Comparison of ENCODE assay signal across 8 cellular contexts in genomic region chr19:47240996-47241918, GRCh38. TPM values are rescaled to one million over a fixed set of nuclear protein-coding genes. Genes with fewer than 3 reads are reported as not detected.
DNase-seq lines count a peak whose midpoint lies in the region; ATAC-seq and TF ChIP-seq lines count a peak whose summit lies in the region.

No MANE protein-coding gene starts in this region.

- no peaks in the 10 kb centered on the region for H3K9me3 Mint-ChIP-seq in activated CD4-positive, alpha-beta T cell treated with anti-CD3 and anti-CD28 coated beads, Interleukin-2, amount 10 ng/mL, durations not matched to agents 7 days and 5 days

- POLR2A ChIA-PET in activated CD4-positive, alpha-beta T cell treated with anti-CD3 and anti-CD28 coated beads, Interleukin-2, amount 10 ng/mL, durations not matched to agents 7 days and 5 days (lab: Charles Lee), result no interaction called here

- H3K9me3 ChIP-seq in lung (ENCODE audit: control insufficient read depth in 2 of 2, insufficient read depth in 1 of 2, low read length in 1 of 2), result no peaks in the 10 kb centered on the region

- H3K36me3 Mint-ChIP-seq in activated CD4-positive, alpha-beta T cell treated with anti-CD3 and anti-CD28 coated beads, Interleukin-2, amount 10 ng/mL, durations not matched to agents 7 days and 5 days (ENCODE audit: low read depth), result no peaks in the 10 kb centered on the region

- 7 to 9% methylated on average over 21 to 27 of the region's 27 CpGs for WGBS in lung, 2 donors

- TF ChIP-seq CTCF in GM10266 (IDR thresholded peaks at IDR 0.05; ENCODE audit: control insufficient read depth, insufficient read depth, low read depth, missing control alignments) (no peak), lung (IDR thresholded peaks at IDR 0.05; ENCODE audit: control extremely low read depth, extremely low read depth) (no peak)

- no peak overlapping the region for H3K27ac ChIP-seq in lung (ENCODE audit: low read depth in 1 of 2, low read length in 1 of 2)

- peaks cover 28% of the 10 kb centered on the region for H3K4me1 Mint-ChIP-seq in activated CD4-positive, alpha-beta T cell treated with anti-CD3 and anti-CD28 coated beads, Interleukin-2, amount 10 ng/mL, durations not matched to agents 7 days and 5 days

- peaks cover 5% of the 10 kb centered on the region for H3K27me3 Mint-ChIP-seq in activated CD4-positive, alpha-beta T cell treated with anti-CD3 and anti-CD28 coated beads, Interleukin-2, amount 10 ng/mL, durations not matched to agents 7 days and 5 days

- H3K27me3 ChIP-seq in lung (ENCODE audit: control insufficient read depth, insufficient read depth), result no peaks in the 10 kb centered on the region

- CTCF ChIA-PET in activated CD4-positive, alpha-beta T cell treated with anti-CD3 and anti-CD28 coated beads, Interleukin-2, amount 10 ng/mL, durations not matched to agents 7 days and 5 days (lab: Charles Lee), result interaction anchor here (0.6 to 0.7 kb wide), 2 partner anchors 27 to 1537 kb away, joined by 3 to 6 read pairs; no protein-coding TSS in a partner anchor

- H3K4me3 ChIP-seq in lung, result no peak overlapping the region

- H3K4me1 ChIP-seq in lung (ENCODE audit: control insufficient read depth in 2 of 2, insufficient read depth in 2 of 2, low read length in 2 of 2), result peaks cover 0 to 11% of the 10 kb centered on the region in 2 donors

- DNase-seq in GM10266 (ENCODE audit: extremely low spot score) (peak; percentile 90), NCI-H2107 treated with DMSO at 0.1 percent for 48 hours (lab: John Stamatoyannopoulos, UW; ENCODE audit: unreplicated experiment) (peak; percentile 46), cerebellum (ENCODE audit: low spot score) (peak; percentile 92), lung (ENCODE audit: low spot score) (peak; percentile 75), cortex of kidney (lab: John Stamatoyannopoulos, UW) (no peak)
- peak; percentile 89 for DNase-seq in activated CD4-positive, alpha-beta T cell treated with anti-CD3 and anti-CD28 coated beads, Interleukin-2, amount 10 ng/mL, durations not matched to agents 7 days and 5 days
- DNase-seq in stimulated activated CD8-positive, alpha-beta memory T cell treated with anti-CD3 and anti-CD28 coated beads, Interleukin-4, amount 100 ng/mL, for 24 hours (ENCODE audit: low read depth), result peak; percentile 74

- H3K27ac Mint-ChIP-seq in activated CD4-positive, alpha-beta T cell treated with anti-CD3 and anti-CD28 coated beads, Interleukin-2, amount 10 ng/mL, durations not matched to agents 7 days and 5 days, result no peak overlapping the region

- no peaks in the 10 kb centered on the region for H3K36me3 ChIP-seq in lung (ENCODE audit: control insufficient read depth in 2 of 2, insufficient read depth in 2 of 2, low read length in 2 of 2)

- ATAC-seq in lung (ENCODE audit: insufficient read depth, low FRiP score) (peak; percentile 63), HG02884 (IDR thresholded peaks at IDR 0.05; ENCODE audit: unreplicated experiment) (no peak)

- H3K4me3 Mint-ChIP-seq in activated CD4-positive, alpha-beta T cell treated with anti-CD3 and anti-CD28 coated beads, Interleukin-2, amount 10 ng/mL, durations not matched to agents 7 days and 5 days, result no peak overlapping the region

RNA-seq across cellular contexts. Expression of gene BBC3, which starts 10.3 kb away (rescaled TPM):
- 10 to 100 TPM; 12.8 to 19.0 TPM for total RNA-seq in activated CD4-positive, alpha-beta T cell treated with anti-CD3 and anti-CD28 coated beads, Interleukin-2, amount 10 ng/mL, durations not matched to agents 7 days and 5 days
- total RNA-seq in cerebellum, result 2.2 TPM
- 10 to 100 TPM in 1 of 2 donors, 1 to 10 TPM in 1; 4.1 to 10.8 TPM for total RNA-seq in lung
- 10 to 100 TPM; 18.8 to 22.0 TPM for polyA plus RNA-seq in lung

RNA-seq across cellular contexts. Expression of gene CCDC9, which starts 15.1 kb away (rescaled TPM):
- 10 to 100 TPM; 20.4 to 24.1 TPM for total RNA-seq in activated CD4-positive, alpha-beta T cell treated with anti-CD3 and anti-CD28 coated beads, Interleukin-2, amount 10 ng/mL, durations not matched to agents 7 days and 5 days
- 6.4 TPM for total RNA-seq in cerebellum
- 10 to 100 TPM; 17.5 to 44.5 TPM for total RNA-seq in lung
- polyA plus RNA-seq in lung, result 10 to 100 TPM; 30.0 to 39.1 TPM

RNA-seq across cellular contexts. Expression of gene INAFM1, which starts 33.4 kb away (rescaled TPM):
- 10 to 100 TPM; 12.8 to 14.9 TPM for total RNA-seq in activated CD4-positive, alpha-beta T cell treated with anti-CD3 and anti-CD28 coated beads, Interleukin-2, amount 10 ng/mL, durations not matched to agents 7 days and 5 days
- 3.0 TPM for total RNA-seq in cerebellum
- 10 to 100 TPM in 1 of 2 donors, 1 to 10 TPM in 1; 2.4 to 33.5 TPM for total RNA-seq in lung
- polyA plus RNA-seq in lung, result 10 to 100 TPM; 12.0 to 12.1 TPM
